17 cellular contexts compared by ENCODE assay signal in genomic region chr1:171172471-171172870, GRCh38. TPM values are rescaled to one million over a fixed set of nuclear protein-coding genes. Genes with fewer than 3 reads are reported as not detected.
DNase-seq lines count a peak whose midpoint lies in the region; ATAC-seq and TF ChIP-seq lines count a peak whose summit lies in the region.
"Had no signal": no experiment of that assay in that cellular context is flagged by ENCODE, and none has a peak within 500 bp of the region (broad histone marks: within the 10 kb centered on the region; RNA-seq: fewer than 3 reads in every experiment).

No MANE protein-coding gene starts in this region.

- TF ChIP-seq POLR2A in breast epithelium (IDR thresholded peaks at IDR 0.05) = no peak

- H3K36me3 ChIP-seq in DOHH2 (ENCODE audit: control insufficient read depth, low read length) (no peaks in the 10 kb centered on the region), SJSA1 (no peaks in the 10 kb centered on the region), upper lobe of right lung (no peaks in the 10 kb centered on the region), breast epithelium (no peaks in the 10 kb centered on the region)
- H3K36me3 ChIP-seq: BLaER1 had no signal

- peak overlapping the region; percentile 36; the same call in 1 of the 2 replicates for H3K4me3 ChIP-seq in DOHH2 (ENCODE audit: low read length)
- no peak overlapping the region for H3K4me3 ChIP-seq in SJSA1
- H3K4me3 ChIP-seq in upper lobe of right lung = no peak overlapping the region
- no peak overlapping the region for H3K4me3 ChIP-seq in breast epithelium
- H3K4me3 ChIP-seq: BLaER1, K562 had no signal

- H3K4me1 ChIP-seq in DOHH2 (ENCODE audit: control insufficient read depth, low read length) (peaks cover 16% of the 10 kb centered on the region), SJSA1 (replicated peaks) (peaks cover 13% of the 10 kb centered on the region), upper lobe of right lung (no peaks in the 10 kb centered on the region), breast epithelium (no peaks in the 10 kb centered on the region)

- TF ChIP-seq CTCF in DOHH2 (IDR thresholded peaks at IDR 0.05; ENCODE audit: low read depth, low read length, poor library complexity, severe bottlenecking) (no peak), upper lobe of right lung (IDR thresholded peaks at IDR 0.05) (no peak), breast epithelium (IDR thresholded peaks at IDR 0.05) (no peak)

- DNase-seq in SJSA1 (ENCODE audit: low read depth in 1 of 2, low spot score in 2 of 2) = peak in 1 of 2 experiments; percentile 20
- peak; percentile 18 for DNase-seq in fibroblast of peridontal ligament (ENCODE audit: extremely low read depth)
- DNase-seq in upper lobe of right lung = no peak
- no peak for DNase-seq in SHP77 treated with DMSO at 0.1 percent for 48 hours (lab: John Stamatoyannopoulos, UW)
- DNase-seq in breast epithelium (ENCODE audit: low spot score in 2 of 2) = no peak
- DNase-seq: AML-193; CD4-positive, CD25-positive, alpha-beta regulatory T cell; DMS53; GOT3; H9; HFFc6 had no signal

- no peaks in the 10 kb centered on the region for H3K27me3 ChIP-seq in DOHH2 (ENCODE audit: control insufficient read depth, low read length)
- H3K27me3 ChIP-seq in SJSA1 (replicated peaks) = no peaks in the 10 kb centered on the region
- no peaks in the 10 kb centered on the region for H3K27me3 ChIP-seq in upper lobe of right lung
- no peaks in the 10 kb centered on the region for H3K27me3 ChIP-seq in breast epithelium
- H3K27me3 ChIP-seq: BLaER1 had no signal

- no peaks in the 10 kb centered on the region for H3K79me2 ChIP-seq in DOHH2 (ENCODE audit: control insufficient read depth, low read length)

- H3K9me2 ChIP-seq in DOHH2 (replicated peaks; ENCODE audit: control insufficient read depth, low read length) = no peaks in the 10 kb centered on the region

- H3K27ac ChIP-seq in DOHH2 (ENCODE audit: low read depth, low read length) (peak overlapping the region; percentile 56; the same call in 1 of the 2 replicates), SJSA1 (peak overlapping the region; percentile 52), upper lobe of right lung (peak overlapping the region; percentile 44), breast epithelium (no peak overlapping the region)
- H3K27ac ChIP-seq: BLaER1, HL-60 had no signal

- ATAC-seq in upper lobe of right lung = no peak
- no peak for ATAC-seq in GM21515 (IDR thresholded peaks at IDR 0.05; ENCODE audit: unreplicated experiment)
- ATAC-seq: K562 had no signal

- no peaks in the 10 kb centered on the region; the same call in 1 of the 2 replicates for H3F3A ChIP-seq in DOHH2 (ENCODE audit: control insufficient read depth, insufficient read depth)

- intact Hi-C loops in upper lobe of right lung (cut with DNase I) (no loop called here), breast epithelium (cut with DNase I; ENCODE audit: low total_unique reads) (no loop called here)

- H4K20me1 ChIP-seq in DOHH2 (ENCODE audit: control insufficient read depth, insufficient read depth, low read depth, low read length) = no peaks in the 10 kb centered on the region
- H4K20me1 ChIP-seq: BLaER1 had no signal

- peaks cover 11% of the 10 kb centered on the region; the same call in 1 of the 2 replicates for H3K9me3 ChIP-seq in DOHH2 (ENCODE audit: control insufficient read depth, insufficient read depth, low read length)
- no peaks in the 10 kb centered on the region for H3K9me3 ChIP-seq in SJSA1 (replicated peaks)
- no peaks in the 10 kb centered on the region for H3K9me3 ChIP-seq in upper lobe of right lung
- H3K9me3 ChIP-seq in breast epithelium = no peaks in the 10 kb centered on the region

- no peak overlapping the region; the same call in 1 of the 2 replicates for H3K4me2 ChIP-seq in DOHH2 (ENCODE audit: low read length)
- H3K4me2 ChIP-seq: BLaER1 had no signal

RNA-seq across cellular contexts. Expression of gene FMO2, which starts 12.6 kb away (rescaled TPM):
- not detected in 2 replicates for total RNA-seq in SJSA1 (2014; rRNA removed; shearing (Covaris generic))
- total RNA-seq in upper lobe of right lung (392 TPM), breast epithelium (100 to 1,000 TPM in 2 of 3 donors, 10 to 100 TPM in 1; 79.5 to 141 (median 132) TPM)
- total RNA-seq: CD4-positive, CD25-positive, alpha-beta regulatory T cell; Daoy; H9; HFFc6; K562 had no signal

Comparison
In these comparisons a context has a peak if more than half of its experiments do, and no peak if none do; other contexts are left out.
1. H3K27ac ChIP-seq: peak in DOHH2 (single experiment), SJSA1 (single experiment) and upper lobe of right lung (single experiment); none in breast epithelium (0 of 2).
2. RNA of gene FMO2, which starts 12.6 kb away (total RNA-seq): 392 TPM in upper lobe of right lung (single experiment) and 79.5 to 141 TPM in breast epithelium; not detected in SJSA1; every median in the first group is over 10 times any median in the second.